In the genomic region with DNA sequence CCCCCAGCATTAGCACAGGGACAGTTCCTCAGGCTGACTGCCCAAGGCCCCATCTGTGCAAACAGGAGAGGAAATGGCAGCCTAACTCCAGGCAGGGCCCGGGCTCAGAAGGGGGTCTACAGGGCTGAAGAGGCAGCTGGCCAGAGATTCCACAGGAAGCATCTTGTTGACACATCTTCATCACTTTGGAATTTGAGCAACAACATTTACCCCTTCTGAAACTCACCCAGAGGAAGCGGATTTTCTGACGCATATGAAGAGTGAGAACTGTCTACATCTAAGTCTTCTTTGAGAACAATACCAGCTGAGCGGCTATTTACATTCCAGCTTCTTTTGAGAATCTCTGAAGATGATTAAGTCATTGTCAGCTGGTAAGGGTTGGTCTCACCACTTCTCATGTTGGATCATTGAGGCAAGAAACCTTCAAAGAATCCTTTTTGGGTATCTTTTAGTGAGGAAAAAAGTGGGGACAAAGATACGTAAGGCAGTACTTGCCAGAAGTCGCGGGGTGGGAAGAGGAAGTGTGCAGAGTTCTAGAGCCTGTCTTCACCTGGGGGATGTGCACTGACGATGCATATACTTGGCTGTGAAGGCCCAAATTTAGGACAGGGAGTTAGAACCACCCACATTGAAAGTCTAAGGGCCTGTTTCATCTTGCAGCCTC, we compare ENCODE assay signal across 8 cellular contexts.
A peak's percentile ranks its signal among the peaks of the same experiment; 100 is the strongest.
DNase-seq lines count a peak whose midpoint lies in the region; ATAC-seq and TF ChIP-seq lines count a peak whose summit lies in the region.

No MANE protein-coding gene starts in this region.

- H3K4me1 ChIP-seq in DND-41 (ENCODE audit: insufficient read depth, low read length): peaks cover 7% of the 10 kb centered on the region

- no peak for TF ChIP-seq CTCF in DND-41 (IDR thresholded peaks at IDR 0.05; ENCODE audit: borderline replicate concordance, extremely low read depth, low read length, poor library complexity, severe bottlenecking)

- H3K9ac ChIP-seq in DND-41 (ENCODE audit: low read depth, low read length): no peak overlapping the region

- DNase-seq in DND-41 (no peak), astrocyte of the hippocampus (ENCODE audit: low read depth, low spot score) (peak; percentile 59), CD1c-positive myeloid dendritic cell (ENCODE audit: extremely low spot score) (no peak), NCI-H82 treated with DMSO at 0.1 percent for 48 hours (lab: John Stamatoyannopoulos, UW; ENCODE audit: unreplicated experiment) (no peak), NCI-H748 treated with DMSO at 0.1 percent for 48 hours (lab: John Stamatoyannopoulos, UW) (no peak)
- no peak for DNase-seq in stimulated activated naive CD8-positive, alpha-beta T cell treated with anti-CD3 and anti-CD28 coated beads, Interleukin-15, Interleukin-2, amounts not matched to agents 100 U/mL and 50 U/mL, for 24 hours

- no peaks in the 10 kb centered on the region for H4K20me1 ChIP-seq in DND-41 (ENCODE audit: insufficient read depth, low read length)

- H3K79me2 ChIP-seq in DND-41 (ENCODE audit: insufficient read depth, low read length): no peaks in the 10 kb centered on the region

- H3K27me3 ChIP-seq in DND-41 (ENCODE audit: insufficient read depth, low read length, poor library complexity): no peaks in the 10 kb centered on the region

- no peaks in the 10 kb centered on the region for H3K9me3 ChIP-seq in DND-41 (ENCODE audit: insufficient read depth, low read length, severe bottlenecking)

- H2AFZ ChIP-seq in DND-41 (ENCODE audit: low read depth, low read length): no peak overlapping the region

- H3K36me3 ChIP-seq in DND-41 (ENCODE audit: insufficient read depth, low read length): peaks cover 13% of the 10 kb centered on the region

- H3K4me2 ChIP-seq in DND-41 (ENCODE audit: insufficient read depth, low read length): no peak overlapping the region

- peak overlapping the region; percentile 45 for H3K27ac ChIP-seq in DND-41 (ENCODE audit: low read length)

- ATAC-seq in DND-41 (ENCODE audit: insufficient read depth, low read depth) (no peak), GM19452 (IDR thresholded peaks at IDR 0.05; ENCODE audit: unreplicated experiment) (peak; percentile 49), HG03571 (IDR thresholded peaks at IDR 0.05; ENCODE audit: unreplicated experiment) (peak; percentile 39)
- peak; percentile 51 for ATAC-seq in stimulated activated naive CD8-positive, alpha-beta T cell treated with anti-CD3 and anti-CD28 coated beads, Interleukin-15, Interleukin-2, amounts not matched to agents 100 U/mL and 50 U/mL, for 24 hours

- no peak overlapping the region for H3K4me3 ChIP-seq in DND-41 (ENCODE audit: low read depth in 1 of 2, low read length in 2 of 2)
